In the genomic region with DNA sequence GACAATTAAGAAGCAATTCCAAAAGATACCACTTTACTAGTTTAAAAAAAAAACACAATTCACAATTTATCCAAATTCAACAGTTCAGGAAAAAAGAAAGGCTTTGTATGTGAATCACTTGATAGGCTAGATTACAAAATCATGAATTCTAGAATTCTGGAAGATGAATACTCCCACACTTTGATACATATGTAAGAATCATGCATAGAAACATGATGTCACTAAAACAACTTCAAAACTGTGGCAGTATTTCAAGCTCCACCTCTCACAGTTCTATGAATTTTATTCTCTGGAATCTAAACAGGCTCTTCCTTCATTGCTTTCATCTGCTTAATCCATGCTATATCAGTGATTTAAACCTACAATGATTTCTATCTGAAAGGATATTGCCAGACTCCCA, we compare ENCODE assay signal across 12 cellular contexts. TPM values are rescaled to one million over a fixed set of nuclear protein-coding genes. Genes with fewer than 3 reads are reported as not detected.
DNase-seq lines count a peak whose midpoint lies in the region; ATAC-seq and TF ChIP-seq lines count a peak whose summit lies in the region.
"Had no signal": no experiment of that assay in that cellular context is flagged by ENCODE, and none has a peak within 500 bp of the region (broad histone marks: within the 10 kb centered on the region; RNA-seq: fewer than 3 reads in every experiment).

No MANE protein-coding gene starts in this region.

- 0 out of 2 replicates have a peak overlapping the region, but pooled peaks have one; percentile 19 for H3K4me3 ChIP-seq in ACC112 (ENCODE audit: low read depth, low read length)
- no peak overlapping the region for H3K4me3 ChIP-seq in Karpas-422 (ENCODE audit: low read length)
- no peak overlapping the region for H3K4me3 ChIP-seq in right cardiac atrium (ENCODE audit: low read length)
- no peak overlapping the region for H3K4me3 ChIP-seq in neural progenitor cell
- H3K4me3 ChIP-seq: MG63, sigmoid colon, upper lobe of left lung had no signal

- no peaks in the 10 kb centered on the region for H3K9me2 ChIP-seq in Karpas-422 (replicated peaks; ENCODE audit: insufficient read depth, low read length)

- H3K4me2 ChIP-seq in Karpas-422 (ENCODE audit: low read depth, low read length, poor library complexity, severe bottlenecking) = peak overlapping the region; percentile 17
- no peak overlapping the region for H3K4me2 ChIP-seq in neural progenitor cell

- no peaks in the 10 kb centered on the region for H3K27me3 Mint-ChIP-seq in neural progenitor cell (ENCODE audit: insufficient read depth, low read depth)

- ATAC-seq in GM19467 (IDR thresholded peaks at IDR 0.05; ENCODE audit: unreplicated experiment) (no peak), right cardiac atrium (no peak)

- H3K36me3 ChIP-seq in ACC112 (ENCODE audit: insufficient read depth, low read length) (no peaks in the 10 kb centered on the region), Karpas-422 (ENCODE audit: insufficient read depth, low read length) (no peaks in the 10 kb centered on the region), neural progenitor cell (no peaks in the 10 kb centered on the region)
- H3K36me3 ChIP-seq: MG63, sigmoid colon had no signal

- intact Hi-C loops in right cardiac atrium (cut with DNase I) = no loop called here

- no peak overlapping the region for H3K27ac Mint-ChIP-seq in neural progenitor cell

- H3K4me3 Mint-ChIP-seq in neural progenitor cell = no peak overlapping the region

- H3F3A ChIP-seq in neural progenitor cell (ENCODE audit: low read depth) = peaks cover 3% of the 10 kb centered on the region

- H3K4me1 Mint-ChIP-seq in neural progenitor cell = peaks cover 39% of the 10 kb centered on the region

- no peaks in the 10 kb centered on the region for H3K9me3 Mint-ChIP-seq in neural progenitor cell

- DNase-seq in Karpas-422 (no peak), caudate nucleus (lab: John Stamatoyannopoulos, UW) (peak in 1 of 61 donors; percentile 22), lung microvascular endothelial cell (ENCODE audit: low read depth in 2 of 2) (peak; percentile 14 to 23), DMS153 (lab: John Stamatoyannopoulos, UW) (no peak), right cardiac atrium (no peak), neural progenitor cell (ENCODE audit: low spot score) (no peak)
- DNase-seq: effector memory CD4-positive, alpha-beta T cell; sigmoid colon had no signal

- peak overlapping the region; percentile 70 for H3K27ac ChIP-seq in ACC112 (ENCODE audit: low read depth, low read length)
- H3K27ac ChIP-seq in Karpas-422 (ENCODE audit: low read length) = no peak overlapping the region
- H3K27ac ChIP-seq in caudate nucleus (ENCODE audit: low read depth, low read length) = peak overlapping the region; percentile 37
- H3K27ac ChIP-seq in right cardiac atrium (ENCODE audit: low read length) = no peak overlapping the region
- no peak overlapping the region for H3K27ac ChIP-seq in neural progenitor cell
- H3K27ac ChIP-seq: sigmoid colon had no signal

- peaks cover 7% of the 10 kb centered on the region for H3K36me3 Mint-ChIP-seq in neural progenitor cell

- peaks cover 42% of the 10 kb centered on the region for H3K79me2 ChIP-seq in ACC112 (ENCODE audit: control insufficient read depth, insufficient read depth, low read length, unreplicated experiment)
- no peaks in the 10 kb centered on the region for H3K79me2 ChIP-seq in Karpas-422 (ENCODE audit: low read length)
- peaks cover 86% of the 10 kb centered on the region for H3K79me2 ChIP-seq in neural progenitor cell (ENCODE audit: low read depth)

- H2AFZ ChIP-seq in ACC112 (ENCODE audit: low read length, unreplicated experiment) (no peak overlapping the region), Karpas-422 (ENCODE audit: low read length) (no peak overlapping the region), neural progenitor cell (replicated peaks) (no peak overlapping the region)

- H3K9me3 ChIP-seq in Karpas-422 (ENCODE audit: low read length) (no peaks in the 10 kb centered on the region), right cardiac atrium (ENCODE audit: control insufficient read depth, low read length) (no peaks in the 10 kb centered on the region), neural progenitor cell (ENCODE audit: low read depth) (no peaks in the 10 kb centered on the region)
- H3K9me3 ChIP-seq: MG63, sigmoid colon, upper lobe of left lung had no signal

- H3K27me3 ChIP-seq in ACC112 (ENCODE audit: insufficient read depth, low read length) = no peaks in the 10 kb centered on the region
- no peaks in the 10 kb centered on the region for H3K27me3 ChIP-seq in Karpas-422 (ENCODE audit: low read length)
- no peaks in the 10 kb centered on the region for H3K27me3 ChIP-seq in right cardiac atrium (ENCODE audit: control insufficient read depth, insufficient read depth)
- no peaks in the 10 kb centered on the region for H3K27me3 ChIP-seq in neural progenitor cell
- H3K27me3 ChIP-seq: MG63, sigmoid colon, upper lobe of left lung had no signal

- no peaks in the 10 kb centered on the region; the same call in 1 of the 2 replicates for H4K20me1 ChIP-seq in Karpas-422 (ENCODE audit: insufficient read depth, low read depth, low read length)
- H4K20me1 ChIP-seq in neural progenitor cell (ENCODE audit: low read depth) = peaks cover 66% of the 10 kb centered on the region

- H3K9ac ChIP-seq in Karpas-422 (ENCODE audit: low read length) (no peak overlapping the region), neural progenitor cell (no peak overlapping the region)

- H3K4me1 ChIP-seq in ACC112 (ENCODE audit: control insufficient read depth, insufficient read depth, low read length, unreplicated experiment) (peaks cover 44% of the 10 kb centered on the region), Karpas-422 (ENCODE audit: low read length) (peaks cover 19% of the 10 kb centered on the region), right cardiac atrium (ENCODE audit: control insufficient read depth, insufficient read depth, low read length) (peaks cover 4% of the 10 kb centered on the region), neural progenitor cell (peaks cover 40% of the 10 kb centered on the region)

- no peak for TF ChIP-seq CTCF in neural progenitor cell (IDR thresholded peaks at IDR 0.05)

RNA-seq across cellular contexts. Expression of a gene that starts 51.0 kb away (rescaled TPM):
- not detected in 2 replicates for total RNA-seq in Karpas-422 (2014; rRNA removed; shearing (Covaris generic); ENCODE audit: low replicate concordance)
- total RNA-seq in lung microvascular endothelial cell (24.4 and 33.3 TPM in 2 replicates), right cardiac atrium (10 to 100 TPM in 3 of 4 donors, 1 to 10 TPM in 1; 9.0 to 18.1 (median 16.9) TPM), neural progenitor cell (ENCODE audit: low replicate concordance) (38.2 and 87.9 TPM in 2 replicates)
- polyA plus RNA-seq in right cardiac atrium = 6.0 TPM

Comparison
In these comparisons a context has a peak if more than half of its experiments do, and no peak if none do; other contexts are left out.
1. H3K27ac ChIP-seq: peak in ACC112 (single experiment) and caudate nucleus (single experiment); none in Karpas-422 (single experiment), right cardiac atrium (single experiment) and neural progenitor cell (single experiment).
2. DNase-seq: peak in lung microvascular endothelial cell (2 of 2); none in Karpas-422 (single experiment), DMS153 (single experiment), right cardiac atrium (0 of 3) and neural progenitor cell (single experiment).